In genomic region chr16:85635545-85636140, GRCh38 we compare ENCODE assay signal across 25 cellular contexts. TPM values are rescaled to one million over a fixed set of nuclear protein-coding genes. Genes with fewer than 3 reads are reported as not detected.
A peak's percentile ranks its signal among the peaks of the same experiment; 100 is the strongest.
DNase-seq lines count a peak whose midpoint lies in the region; ATAC-seq and TF ChIP-seq lines count a peak whose summit lies in the region.
"Had no signal": no experiment of that assay in that cellular context is flagged by ENCODE, and none has a peak within 500 bp of the region (broad histone marks: within the 10 kb centered on the region; RNA-seq: fewer than 3 reads in every experiment).

No MANE protein-coding gene starts in this region.

- H3K27me3 ChIP-seq in RWPE2 (ENCODE audit: insufficient read depth, poor library complexity, severe bottlenecking) (no peaks in the 10 kb centered on the region), foreskin keratinocyte (peaks cover 39% of the 10 kb centered on the region), thyroid gland (no peaks in the 10 kb centered on the region), WERI-Rb-1 (ENCODE audit: insufficient read depth, low read depth, severe bottlenecking) (no peaks in the 10 kb centered on the region)
- no peaks in the 10 kb centered on the region for H3K27me3 ChIP-seq in naive thymus-derived CD4-positive, alpha-beta T cell (ENCODE audit: control insufficient read depth in 2 of 2, insufficient read depth in 2 of 2, low read length in 2 of 2)
- H3K27me3 ChIP-seq: SJCRH30, transverse colon had no signal

- DNase-seq in NCI-H1417 (lab: John Stamatoyannopoulos, UW), result peak in 2 of 3 experiments; percentile 33 to 62
- no peak for DNase-seq in NCI-H1417 treated with DMSO at 0.1 percent for 48 hours (lab: John Stamatoyannopoulos, UW)
- no peak for DNase-seq in RWPE2 (ENCODE audit: low spot score)
- DNase-seq in foreskin keratinocyte, result peak in 1 of 2 donors; percentile 66
- DNase-seq in thyroid gland, result peak; percentile 68 to 74
- no peak for DNase-seq in WERI-Rb-1
- DNase-seq in naive thymus-derived CD4-positive, alpha-beta T cell, result no peak
- DNase-seq: activated T-cell treated with anti-CD3 and anti-CD28 coated beads, Interleukin-2, amount 50 U/mL, for 24 hours; AML-193; HCEC 1CT; islet precursor cell; KBM-7; lower lobe of right lung; mucosa of descending colon; NCI-H1436 treated with DMSO at 0.1 percent for 48 hours; NCI-H2171 treated with DMSO at 0.1 percent for 48 hours; NCI-H524 treated with DMSO at 0.1 percent for 48 hours; NK-92 treated with Interleukin-12 subunit alpha and Interleukin-12 subunit beta, amount 100 ng/mL, for 24 hours; SJCRH30; stimulated activated CD8-positive, alpha-beta memory T cell treated with anti-CD3 and anti-CD28 coated beads, Interleukin-4, amount 100 ng/mL, for 48 hours; transverse colon had no signal

- no peak overlapping the region for H3K4me3 ChIP-seq in RWPE2 (ENCODE audit: severe bottlenecking)
- H3K4me3 ChIP-seq in thyroid gland (replicated peaks in 1 of 3), result no peak overlapping the region
- H3K4me3 ChIP-seq in WERI-Rb-1 (ENCODE audit: low read depth, low read length), result no peak overlapping the region
- no peak overlapping the region for H3K4me3 ChIP-seq in naive thymus-derived CD4-positive, alpha-beta T cell (ENCODE audit: low read length)
- H3K4me3 ChIP-seq: coronary artery, lower lobe of right lung, mucosa of descending colon, SJCRH30, transverse colon had no signal

- POLR2A ChIA-PET in naive thymus-derived CD4-positive, alpha-beta T cell (lab: Charles Lee), result no interaction called here

- H3K9me3 ChIP-seq in RWPE2 (ENCODE audit: severe bottlenecking), result no peaks in the 10 kb centered on the region
- no peaks in the 10 kb centered on the region for H3K9me3 ChIP-seq in thyroid gland
- no peaks in the 10 kb centered on the region for H3K9me3 ChIP-seq in WERI-Rb-1 (ENCODE audit: severe bottlenecking)
- H3K9me3 ChIP-seq in naive thymus-derived CD4-positive, alpha-beta T cell (ENCODE audit: control insufficient read depth in 2 of 3, low read length in 3 of 3), result no peaks in the 10 kb centered on the region
- H3K9me3 ChIP-seq: lower lobe of right lung, mucosa of descending colon, SJCRH30, transverse colon had no signal

- H3K27me3 Mint-ChIP-seq in naive thymus-derived CD4-positive, alpha-beta T cell, result no peaks in the 10 kb centered on the region
- H3K27me3 Mint-ChIP-seq: activated T-cell treated with anti-CD3 and anti-CD28 coated beads, Interleukin-2, amount 50 U/mL, for 24 hours; progenitor cell of endocrine pancreas had no signal

- TF ChIP-seq CTCF in RWPE2 (IDR thresholded peaks at IDR 0.05; ENCODE audit: poor library complexity, severe bottlenecking), result no peak
- no peak for TF ChIP-seq CTCF in foreskin keratinocyte (conservative IDR thresholded peaks at IDR 0.05)
- TF ChIP-seq CTCF in thyroid gland (IDR thresholded peaks at IDR 0.05), result no peak
- no peak for TF ChIP-seq CTCF in WERI-Rb-1 (IDR thresholded peaks at IDR 0.05; ENCODE audit: low read depth, low read length)

- intact Hi-C loops in thyroid gland (cut with DNase I), result no loop called here
- intact Hi-C loops in naive thymus-derived CD4-positive, alpha-beta T cell (cut with micrococcal nuclease), result no loop called here

- CTCF ChIA-PET in naive thymus-derived CD4-positive, alpha-beta T cell (lab: Charles Lee), result interaction anchor here (1.2 kb wide), 1 partner anchor 123 kb away, joined by 3 read pairs; no protein-coding TSS in a partner anchor

- H3K4me1 ChIP-seq in RWPE2 (ENCODE audit: insufficient read depth, poor library complexity, severe bottlenecking) (peaks cover 13% of the 10 kb centered on the region), foreskin keratinocyte (no peaks in the 10 kb centered on the region), thyroid gland (peaks cover 24 to 45% of the 10 kb centered on the region in 2 donors)
- no peaks in the 10 kb centered on the region for H3K4me1 ChIP-seq in naive thymus-derived CD4-positive, alpha-beta T cell (ENCODE audit: control insufficient read depth in 2 of 2, insufficient read depth in 2 of 2, low read length in 2 of 2)
- H3K4me1 ChIP-seq: SJCRH30 had no signal

- H3K36me3 ChIP-seq in RWPE2 (ENCODE audit: low read depth) (no peaks in the 10 kb centered on the region), thyroid gland (peaks cover 0 to 2% of the 10 kb centered on the region in 2 donors), WERI-Rb-1 (peaks cover 47% of the 10 kb centered on the region)
- H3K36me3 ChIP-seq in naive thymus-derived CD4-positive, alpha-beta T cell (ENCODE audit: control insufficient read depth in 2 of 3, insufficient read depth in 3 of 3, low read length in 3 of 3), result no peaks in the 10 kb centered on the region
- H3K36me3 ChIP-seq: SJCRH30, transverse colon had no signal

- H3K27ac ChIP-seq in RWPE2 (ENCODE audit: poor library complexity, severe bottlenecking) (peak overlapping the region; percentile 33), foreskin keratinocyte (no peak overlapping the region), thyroid gland (no peak overlapping the region), WERI-Rb-1 (no peak overlapping the region)
- H3K27ac ChIP-seq in naive thymus-derived CD4-positive, alpha-beta T cell (ENCODE audit: low read depth, low read length), result no peak overlapping the region
- H3K27ac ChIP-seq: coronary artery, lower lobe of right lung, SJCRH30, transverse colon had no signal

- H3K36me3 Mint-ChIP-seq in naive thymus-derived CD4-positive, alpha-beta T cell, result no peaks in the 10 kb centered on the region

- H3K4me3 Mint-ChIP-seq in naive thymus-derived CD4-positive, alpha-beta T cell, result no peak overlapping the region
- H3K4me3 Mint-ChIP-seq: activated T-cell treated with anti-CD3 and anti-CD28 coated beads, Interleukin-2, amount 50 U/mL, for 24 hours; T-helper 1 cell treated with Interleukin-12 subunit alpha and Interleukin-12 subunit beta and Interleukin-4 antibody, amounts not matched to agents 30 μg/mL and 1 μg/mL, for 36 hours had no signal

- peak; percentile 81 for ATAC-seq in RWPE2 (ENCODE audit: low read depth)
- ATAC-seq in foreskin keratinocyte, result peak; percentile 58
- ATAC-seq in HG03095 (IDR thresholded peaks at IDR 0.05; ENCODE audit: unreplicated experiment), result no peak
- no peak for ATAC-seq in naive thymus-derived CD4-positive, alpha-beta T cell
- ATAC-seq: lower lobe of right lung had no signal

- TF ChIP-seq POLR2A in thyroid gland (IDR thresholded peaks at IDR 0.05), result no peak

- WGBS in thyroid gland, 2 donors, result 77 to 83% methylated on average over 11 to 21 of the region's 26 CpGs

- no peak overlapping the region for H3K27ac Mint-ChIP-seq in naive thymus-derived CD4-positive, alpha-beta T cell
- H3K27ac Mint-ChIP-seq: activated T-cell treated with anti-CD3 and anti-CD28 coated beads, Interleukin-2, amount 50 U/mL, for 24 hours; progenitor cell of endocrine pancreas; T-helper 1 cell treated with Interleukin-12 subunit alpha and Interleukin-12 subunit beta and Interleukin-4 antibody, amounts not matched to agents 30 μg/mL and 1 μg/mL, for 36 hours had no signal

- H3K4me1 Mint-ChIP-seq in naive thymus-derived CD4-positive, alpha-beta T cell, result peaks cover 0 to 4% (median 0%) of the 10 kb centered on the region in 7 donors

- H3K9me3 Mint-ChIP-seq in naive thymus-derived CD4-positive, alpha-beta T cell, result no peaks in the 10 kb centered on the region
- H3K9me3 Mint-ChIP-seq: activated T-cell treated with anti-CD3 and anti-CD28 coated beads, Interleukin-2, amount 50 U/mL, for 24 hours; T-helper 1 cell treated with Interleukin-12 subunit alpha and Interleukin-12 subunit beta and Interleukin-4 antibody, amounts not matched to agents 30 μg/mL and 1 μg/mL, for 36 hours had no signal

RNA-seq across cellular contexts. Expression of gene GSE1, which starts 22.5 kb away (rescaled TPM):
- 5.9 and 8.2 TPM in 2 replicates for total RNA-seq in foreskin keratinocyte
- polyA plus RNA-seq in foreskin keratinocyte, result 1.9 and 2.1 TPM in 2 replicates
- total RNA-seq in thyroid gland, result 100 to 1,000 TPM in 1 of 4 donors, 10 to 100 TPM in 3; 54.2 to 155 (median 71.9) TPM
- 10 to 100 TPM in 4 of 5 experiments, 1 to 10 TPM in 1; 8.7 to 69.2 (median 33.3) TPM for total RNA-seq in naive thymus-derived CD4-positive, alpha-beta T cell
- polyA plus RNA-seq in naive thymus-derived CD4-positive, alpha-beta T cell, result under 1 TPM; 0.18 to 0.37 TPM

RNA-seq across cellular contexts. Expression of gene GINS2, which starts 53.1 kb away (rescaled TPM):
- total RNA-seq in foreskin keratinocyte (27.1 and 28.4 TPM in 2 replicates), thyroid gland (1 to 10 TPM in 1 of 4 donors, under 1 TPM in 3; 0.24 to 1.2 (median 0.55) TPM)
- 37.7 and 37.8 TPM in 2 replicates for polyA plus RNA-seq in foreskin keratinocyte
- total RNA-seq in naive thymus-derived CD4-positive, alpha-beta T cell, result 10 to 100 TPM in 1 of 5 experiments, 1 to 10 TPM in 4; 1.0 to 43.6 (median 1.9) TPM
- polyA plus RNA-seq in naive thymus-derived CD4-positive, alpha-beta T cell, result 1 to 10 TPM; 1.3 to 2.1 TPM

Comparison
In these comparisons a context has a peak if more than half of its experiments do, and no peak if none do; other contexts are left out.
1. DNase-seq: peak in NCI-H1417 (2 of 3) and thyroid gland (2 of 2); none in NCI-H1417 treated with DMSO at 0.1 percent for 48 hours (single experiment), RWPE2 (single experiment), WERI-Rb-1 (single experiment) and naive thymus-derived CD4-positive, alpha-beta T cell (0 of 9).
2. ATAC-seq: peak in RWPE2 (single experiment) and foreskin keratinocyte (single experiment); none in HG03095 (single experiment) and naive thymus-derived CD4-positive, alpha-beta T cell (single experiment).